In the genomic region with DNA sequence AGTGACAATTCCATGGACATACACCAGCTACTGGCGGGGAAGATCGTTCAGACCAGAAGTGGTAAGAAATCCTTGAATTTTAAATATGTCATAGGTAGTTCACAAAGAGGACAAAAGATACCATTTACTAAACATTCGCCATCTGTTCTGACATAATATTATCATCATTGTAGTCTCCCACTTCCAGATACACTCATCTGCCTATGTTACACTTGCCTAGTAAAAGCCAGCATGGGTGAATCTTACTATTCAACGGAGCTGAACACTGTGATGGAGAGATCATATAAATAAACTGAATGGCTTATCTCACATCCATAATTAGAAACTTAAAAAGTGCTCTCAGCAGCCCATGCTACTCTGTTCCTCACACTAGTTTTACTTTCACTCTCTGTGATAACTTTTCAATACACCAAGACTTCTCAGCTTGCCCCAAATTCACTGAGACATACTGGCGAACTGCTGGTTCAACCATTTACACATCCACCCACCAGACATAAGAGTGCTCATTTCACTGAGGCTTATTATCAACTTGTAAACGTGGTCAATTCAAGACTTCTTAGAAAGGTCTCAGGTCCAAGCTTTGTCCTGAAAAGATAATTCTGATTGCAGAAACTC, we compare ENCODE assay signal across 8 cellular contexts. TPM values are rescaled to one million over a fixed set of nuclear protein-coding genes. Genes with fewer than 3 reads are reported as not detected.
DNase-seq lines count a peak whose midpoint lies in the region; ATAC-seq and TF ChIP-seq lines count a peak whose summit lies in the region.

No MANE protein-coding gene starts in this region.

- H3K79me2 ChIP-seq in fibroblast of lung (ENCODE audit: control insufficient read depth, insufficient read depth, low read length) (peaks cover 45% of the 10 kb centered on the region), parathyroid adenoma (peaks cover 19% of the 10 kb centered on the region)

- no peak for TF ChIP-seq CTCF in AG04450 (IDR thresholded peaks at IDR 0.05; ENCODE audit: low read depth, low read length)
- no peak for TF ChIP-seq CTCF in fibroblast of lung (conservative IDR thresholded peaks at IDR 0.05 in 1 of 2, IDR thresholded peaks at IDR 0.05 in 1 of 2; ENCODE audit: low read depth in 1 of 2, low read length in 2 of 2)
- TF ChIP-seq CTCF in parathyroid adenoma (IDR thresholded peaks at IDR 0.05) = no peak

- H3K27ac ChIP-seq in AG04450 (ENCODE audit: low read depth, low read length) (peak overlapping the region; percentile 100), SJCRH30 (peak overlapping the region; percentile 91; the same call in 1 of the 2 replicates), fibroblast of lung (ENCODE audit: insufficient read depth, low read length) (peak overlapping the region; percentile 99), parathyroid adenoma (peak overlapping the region; percentile 93)

- H3K4me3 ChIP-seq in AG04450 (ENCODE audit: low read depth, low read length) (peak overlapping the region; percentile 65), SJCRH30 (peak overlapping the region; percentile 94), fibroblast of lung (replicated peaks in 1 of 4; ENCODE audit: control extremely low read depth in 1 of 4, insufficient read depth in 1 of 4, low read depth in 3 of 4, low read length in 4 of 4) (peak overlapping the region; percentile 83 to 100 (median 96)), parathyroid adenoma (ENCODE audit: low read depth, low read length) (peak overlapping the region; percentile 100)

- CTCF ChIA-PET in AG04450 (lab: Charles Lee) = interaction anchor here (0.6 to 2.8 kb wide), 26 partner anchors 9 to 501 kb away, joined by 3 to 20 read pairs (median 6); partner anchors contain the start of gene FMO4

- H3K27me3 ChIP-seq in AG04450 (ENCODE audit: control insufficient read depth, insufficient read depth, low read length) (no peaks in the 10 kb centered on the region), SJCRH30 (no peaks in the 10 kb centered on the region), fibroblast of lung (ENCODE audit: control insufficient read depth, insufficient read depth, low read length) (no peaks in the 10 kb centered on the region), parathyroid adenoma (ENCODE audit: control insufficient read depth, insufficient read depth, low read length) (no peaks in the 10 kb centered on the region)

- DNase-seq in AG04450 (ENCODE audit: low read depth, low spot score) (no peak), SJCRH30 (no peak), fibroblast of lung (ENCODE audit: low read depth in 2 of 2) (no peak), AG08395 (ENCODE audit: low spot score) (no peak), amygdala (lab: John Stamatoyannopoulos, UW) (no peak)

- 0 out of 2 replicates have a peak, but pooled peaks cover 4% of the 10 kb centered on the region for H3K4me1 ChIP-seq in SJCRH30
- peaks cover 6% of the 10 kb centered on the region for H3K4me1 ChIP-seq in fibroblast of lung (ENCODE audit: control insufficient read depth, extremely low read depth, insufficient read depth, low read length)
- peaks cover 8% of the 10 kb centered on the region for H3K4me1 ChIP-seq in parathyroid adenoma

- peaks cover 3% of the 10 kb centered on the region; the same call in 1 of the 2 replicates for H3K9me3 ChIP-seq in AG04450 (ENCODE audit: control insufficient read depth, insufficient read depth, low read length)
- H3K9me3 ChIP-seq in SJCRH30 (replicated peaks) = no peaks in the 10 kb centered on the region
- no peaks in the 10 kb centered on the region for H3K9me3 ChIP-seq in fibroblast of lung (ENCODE audit: control insufficient read depth, insufficient read depth, low read depth, low read length)
- H3K9me3 ChIP-seq in parathyroid adenoma (ENCODE audit: control insufficient read depth, low read length) = no peaks in the 10 kb centered on the region

- peak; percentile 46 for ATAC-seq in GM18873 (IDR thresholded peaks at IDR 0.05; ENCODE audit: low FRiP score, unreplicated experiment)
- peak; percentile 58 for ATAC-seq in HG03064 (IDR thresholded peaks at IDR 0.05; ENCODE audit: low read depth, unreplicated experiment)

- H4K20me1 ChIP-seq in fibroblast of lung (ENCODE audit: control insufficient read depth, extremely low read depth, insufficient read depth, low read length) = peaks cover 4% of the 10 kb centered on the region

- H2AFZ ChIP-seq in fibroblast of lung (ENCODE audit: low read length) = peak overlapping the region; percentile 98
- peak overlapping the region; percentile 88 for H2AFZ ChIP-seq in parathyroid adenoma

- H3K9ac ChIP-seq in fibroblast of lung (ENCODE audit: insufficient read depth, low read length) = peak overlapping the region; percentile 100
- no peak overlapping the region for H3K9ac ChIP-seq in parathyroid adenoma

- POLR2A ChIA-PET in AG04450 (lab: Yijun Ruan, JAX) = interaction anchor here (0.6 to 0.9 kb wide), 2 partner anchors 26 to 231 kb away, joined by 3 read pairs; no protein-coding TSS in a partner anchor

- no peaks in the 10 kb centered on the region; the same call in 1 of the 2 replicates for H3K36me3 ChIP-seq in SJCRH30
- H3K36me3 ChIP-seq in fibroblast of lung (ENCODE audit: control insufficient read depth, insufficient read depth, low read length) = no peaks in the 10 kb centered on the region
- no peaks in the 10 kb centered on the region for H3K36me3 ChIP-seq in parathyroid adenoma (ENCODE audit: control insufficient read depth, insufficient read depth, low read length)

- H3K4me2 ChIP-seq in fibroblast of lung (ENCODE audit: extremely low read depth, insufficient read depth, low read length) = peak overlapping the region; percentile 97
- peak overlapping the region; percentile 93 for H3K4me2 ChIP-seq in parathyroid adenoma (ENCODE audit: low read length)

RNA-seq across cellular contexts. Expression of gene PRRC2C, which starts 0.5 kb away (rescaled TPM):
- polyA plus RNA-seq in AG04450 (2011; rRNA removed) (66.4 and 80.0 TPM in 2 replicates), fibroblast of lung (48.5 and 56.3 TPM in 2 replicates)
- polyA minus RNA-seq in AG04450 (2011; rRNA and poly(A)+ RNA removed) = 131 and 142 TPM in 2 replicates
- total RNA-seq in SJCRH30 (2014; rRNA removed; shearing (Covaris generic)) = 90.8 and 94.1 TPM in 2 replicates
- total RNA-seq in fibroblast of lung = 31.8 and 50.4 TPM in 2 replicates
- polyA plus RNA-seq in fibroblast of lung (2012) = 56.4 and 56.8 TPM in 2 replicates
- polyA minus RNA-seq in fibroblast of lung (ENCODE audit: low replicate concordance) = 64.6 and 78.8 TPM in 2 replicates
